In the genomic region with DNA sequence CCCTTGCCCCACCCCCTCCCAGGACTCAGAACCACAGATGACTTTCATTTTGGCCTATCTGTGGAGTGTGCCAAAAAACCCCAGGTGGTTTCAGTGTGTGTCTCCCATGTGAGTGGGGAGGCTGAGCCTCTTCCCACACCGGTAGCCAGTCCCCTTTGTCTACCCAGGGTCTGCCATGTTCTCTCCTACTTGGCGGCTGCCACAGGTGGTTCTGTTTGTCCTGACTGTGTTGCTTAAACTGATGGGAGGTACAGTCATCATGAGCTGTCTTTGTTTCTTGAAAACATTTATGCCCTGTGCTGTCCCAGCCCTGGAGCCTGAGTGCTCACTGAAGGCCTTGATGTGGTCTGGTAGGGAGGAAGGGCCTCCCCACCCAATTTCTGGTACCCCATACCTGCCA, we compare ENCODE assay signal across 10 cellular contexts. TPM values are rescaled to one million over a fixed set of nuclear protein-coding genes. Genes with fewer than 3 reads are reported as not detected.
DNase-seq lines count a peak whose midpoint lies in the region; ATAC-seq and TF ChIP-seq lines count a peak whose summit lies in the region.
"Had no signal": no experiment of that assay in that cellular context is flagged by ENCODE, and none has a peak within 500 bp of the region (broad histone marks: within the 10 kb centered on the region; RNA-seq: fewer than 3 reads in every experiment).

No MANE protein-coding gene starts in this region.

- H3K4me1 Mint-ChIP-seq in T-helper 17 cell: peaks cover 34% of the 10 kb centered on the region
- H3K4me1 Mint-ChIP-seq in stimulated activated memory B cell treated with anti-CD40 and anti-IgM and Interleukin-4, amounts not matched to agents 10 μg/mL and 1 μg/mL and 100 μg/mL, for 72 hours: peaks cover 69% of the 10 kb centered on the region
- peaks cover 24% of the 10 kb centered on the region for H3K4me1 Mint-ChIP-seq in osteocyte (ENCODE audit: unreplicated experiment)

- H3F3A ChIP-seq in GM23248 (ENCODE audit: insufficient read depth): peaks cover 19% of the 10 kb centered on the region; the same call in 1 of the 2 replicates

- peak; percentile 77 for ATAC-seq in T-helper 17 cell
- ATAC-seq in stimulated activated memory B cell treated with anti-CD40 and anti-IgM and Interleukin-4, amounts not matched to agents 10 μg/mL and 1 μg/mL and 100 μg/mL, for 72 hours: peak; percentile 69
- ATAC-seq in GM21723 (IDR thresholded peaks at IDR 0.05; ENCODE audit: unreplicated experiment): no peak

- H3K4me2 ChIP-seq in GM23248 (ENCODE audit: unreplicated experiment): no peak overlapping the region

- in situ Hi-C loops in GM23248 (cut with MboI): no loop called here

- TF ChIP-seq CTCF in osteocyte (IDR thresholded peaks at IDR 0.05): no peak

- H3K4me3 Mint-ChIP-seq in T-helper 17 cell (no peak overlapping the region), osteocyte (ENCODE audit: unreplicated experiment) (no peak overlapping the region)
- H3K4me3 Mint-ChIP-seq in stimulated activated memory B cell treated with anti-CD40 and anti-IgM and Interleukin-4, amounts not matched to agents 10 μg/mL and 1 μg/mL and 100 μg/mL, for 72 hours: no peak overlapping the region

- H3K79me2 ChIP-seq in GM23248 (ENCODE audit: insufficient read depth): 0 out of 2 replicates have a peak, but pooled peaks cover 8% of the 10 kb centered on the region

- no peaks in the 10 kb centered on the region; the same call in 1 of the 2 replicates for H4K20me1 ChIP-seq in GM23248 (ENCODE audit: insufficient read depth)

- H3K9me3 Mint-ChIP-seq in stimulated activated memory B cell treated with anti-CD40 and anti-IgM and Interleukin-4, amounts not matched to agents 10 μg/mL and 1 μg/mL and 100 μg/mL, for 72 hours: no peaks in the 10 kb centered on the region
- H3K9me3 Mint-ChIP-seq in osteocyte (ENCODE audit: unreplicated experiment): no peaks in the 10 kb centered on the region

- peaks cover 27% of the 10 kb centered on the region for H3K4me1 ChIP-seq in GM23248 (ENCODE audit: insufficient read depth)

- H3K27me3 Mint-ChIP-seq in T-helper 17 cell (no peaks in the 10 kb centered on the region), osteocyte (ENCODE audit: unreplicated experiment) (no peaks in the 10 kb centered on the region)
- H3K27me3 Mint-ChIP-seq in stimulated activated memory B cell treated with anti-CD40 and anti-IgM and Interleukin-4, amounts not matched to agents 10 μg/mL and 1 μg/mL and 100 μg/mL, for 72 hours: no peaks in the 10 kb centered on the region

- peak; percentile 71 for DNase-seq in GM23248
- DNase-seq in T-helper 17 cell: no peak
- DNase-seq in osteocyte (ENCODE audit: extremely low spot score, unreplicated experiment): no peak
- no peak for DNase-seq in NCI-H146 (lab: John Stamatoyannopoulos, UW)
- no peak for DNase-seq in NCI-H2196 (lab: John Stamatoyannopoulos, UW; ENCODE audit: unreplicated experiment)
- DNase-seq: foreskin melanocyte, NCI-H1930 had no signal

- WGBS in GM23248 (ENCODE audit: low coverage in 1 of 2, low lambda C conversion rate in 2 of 2, missing lambda C conversion rate in 2 of 2), 2 experiments: 66 to 67% methylated on average over 2 of the region's 2 CpGs

- no peaks in the 10 kb centered on the region for H3K9me3 ChIP-seq in GM23248 (ENCODE audit: low read depth)
- H3K9me3 ChIP-seq in T-helper 17 cell (ENCODE audit: control insufficient read depth, low read length, poor library complexity, severe bottlenecking): no peaks in the 10 kb centered on the region

- no peak overlapping the region for H3K9ac ChIP-seq in GM23248

- H3K27me3 ChIP-seq in GM23248 (replicated peaks; ENCODE audit: insufficient read depth): no peaks in the 10 kb centered on the region

- H3K27ac ChIP-seq in GM23248 (no peak overlapping the region), cingulate gyrus (ENCODE audit: low read depth, low read length) (peak overlapping the region; percentile 98)

- H3K4me3 ChIP-seq in GM23248: no peak overlapping the region

- no peaks in the 10 kb centered on the region for H3K36me3 ChIP-seq in GM23248 (ENCODE audit: low read depth)

- H3K27ac Mint-ChIP-seq in T-helper 17 cell (peak overlapping the region; percentile 79), osteocyte (ENCODE audit: unreplicated experiment) (no peak overlapping the region)
- peak overlapping the region; percentile 60 for H3K27ac Mint-ChIP-seq in stimulated activated memory B cell treated with anti-CD40 and anti-IgM and Interleukin-4, amounts not matched to agents 10 μg/mL and 1 μg/mL and 100 μg/mL, for 72 hours

- no peaks in the 10 kb centered on the region for H3K9me2 ChIP-seq in GM23248 (ENCODE audit: insufficient read depth)

- H2AFZ ChIP-seq in GM23248: no peak overlapping the region

- no peaks in the 10 kb centered on the region for H3K36me3 Mint-ChIP-seq in T-helper 17 cell (ENCODE audit: low read depth)
- peaks cover 32% of the 10 kb centered on the region for H3K36me3 Mint-ChIP-seq in stimulated activated memory B cell treated with anti-CD40 and anti-IgM and Interleukin-4, amounts not matched to agents 10 μg/mL and 1 μg/mL and 100 μg/mL, for 72 hours
- H3K36me3 Mint-ChIP-seq in osteocyte (ENCODE audit: unreplicated experiment): peaks cover 8% of the 10 kb centered on the region

RNA-seq across cellular contexts. Expression of gene SUSD2, which starts 39.7 kb away (rescaled TPM):
- under 0.01 TPM in 1 of 2 replicates, not detected in the other for total RNA-seq in GM23248 (2014; rRNA removed; shearing (Covaris generic))
- polyA plus RNA-seq in GM23248 (2016; fragmentation: Nextera tagmentation; extraction: Ambion mirVana): 0.24 and 0.28 TPM in 2 replicates
- 1 to 10 TPM in 1 of 2 donors, under 1 TPM in 1; 0.80 to 1.1 TPM for total RNA-seq in T-helper 17 cell
- total RNA-seq in osteocyte: 4.2 and 4.5 TPM in 2 replicates
